18 cellular contexts compared by ENCODE assay signal in genomic region chr11:104965735-104966134, GRCh38. TPM values are rescaled to one million over a fixed set of nuclear protein-coding genes. Genes with fewer than 3 reads are reported as not detected.
DNase-seq lines count a peak whose midpoint lies in the region; ATAC-seq and TF ChIP-seq lines count a peak whose summit lies in the region.
"Had no signal": no experiment of that assay in that cellular context is flagged by ENCODE, and none has a peak within 500 bp of the region (broad histone marks: within the 10 kb centered on the region; RNA-seq: fewer than 3 reads in every experiment).

No MANE protein-coding gene starts in this region.

- peaks cover 30% of the 10 kb centered on the region for H3K4me1 ChIP-seq in PC-9 (replicated peaks; ENCODE audit: insufficient read depth)

- no peaks in the 10 kb centered on the region for H4K20me1 ChIP-seq in PC-9 (ENCODE audit: insufficient read depth)

- H3K36me3 Mint-ChIP-seq in Calu3 (ENCODE audit: insufficient read depth, unreplicated experiment) (peaks cover 33% of the 10 kb centered on the region), natural killer cell (no peaks in the 10 kb centered on the region)

- no peaks in the 10 kb centered on the region for H3K27me3 ChIP-seq in PC-9 (ENCODE audit: insufficient read depth, low read depth)

- intact Hi-C loops in Calu3 (cut with micrococcal nuclease; ENCODE audit: unreplicated experiment) = loop anchor here (10.0 kb wide), 1 partner anchor 239 kb away; no protein-coding TSS in a partner anchor
- intact Hi-C loops in PC-9 (cut with micrococcal nuclease; ENCODE audit: unreplicated experiment) = loop anchor here (5.0 to 10.0 kb wide), 2 partner anchors 188 to 1441 kb away; no protein-coding TSS in a partner anchor
- intact Hi-C loops in natural killer cell (cut with micrococcal nuclease) = loop anchor here (5.0 kb wide), 1 partner anchor 67 kb away; no protein-coding TSS in a partner anchor

- H3K4me3 ChIP-seq in PC-9 (peak overlapping the region; percentile 65; the same call in 1 of the 2 replicates), coronary artery (peak overlapping the region; percentile 71)

- DNase-seq in Calu3 (peak; percentile 23), PC-9 (peak; percentile 14 to 57), coronary artery (ENCODE audit: low spot score) (no peak), natural killer cell (no peak), mucosa of gallbladder (ENCODE audit: low spot score) (no peak), DMS 273 treated with DMSO at 0.1 percent for 48 hours (lab: John Stamatoyannopoulos, UW) (no peak), T-helper 9 cell (no peak)
- DNase-seq in activated CD4-positive, alpha-beta T cell treated with anti-CD3 and anti-CD28 coated beads, Interleukin-2, amount 50 U/mL, for 4 hours = no peak
- DNase-seq: activated CD4-positive, alpha-beta T cell treated with anti-CD3 and anti-CD28 coated beads for 4 hours; C1 segment of cervical spinal cord; caudate nucleus; left cardiac atrium; NCI-H1417; NCI-H226; nephron progenitor cell; stimulated activated CD4-positive, alpha-beta T cell treated with anti-CD3 and anti-CD28 coated beads, Interleukin-4, amount 100 ng/mL, for 4 hours had no signal

- H3K9me3 Mint-ChIP-seq in Calu3 (ENCODE audit: low read depth, unreplicated experiment) (no peaks in the 10 kb centered on the region), natural killer cell (no peaks in the 10 kb centered on the region)
- H3K9me3 Mint-ChIP-seq: stimulated activated memory B cell treated with anti-CD40 and anti-IgM and Interleukin-4, amounts not matched to agents 10 μg/mL and 1 μg/mL and 100 μg/mL, for 72 hours had no signal

- no peaks in the 10 kb centered on the region for H3K9me2 ChIP-seq in PC-9 (ENCODE audit: insufficient read depth)

- H3K27ac Mint-ChIP-seq in Calu3 (ENCODE audit: unreplicated experiment) (peak overlapping the region; percentile 96), natural killer cell (peak overlapping the region; percentile 97 to 98)
- H3K27ac Mint-ChIP-seq: nephron progenitor cell had no signal

- peaks cover 50% of the 10 kb centered on the region for H3K36me3 ChIP-seq in PC-9 (ENCODE audit: low read depth)

- H3K27ac ChIP-seq in PC-9 (no peak overlapping the region), coronary artery (no peak overlapping the region)

- H3K4me2 ChIP-seq in PC-9 = peak overlapping the region; percentile 84

- CTCF ChIA-PET in Calu3 (lab: Charles Lee) (no interaction called here), PC-9 (lab: Charles Lee) (no interaction called here)

- no peaks in the 10 kb centered on the region for H3K27me3 Mint-ChIP-seq in Calu3 (ENCODE audit: unreplicated experiment)
- H3K27me3 Mint-ChIP-seq in natural killer cell (ENCODE audit: low read depth in 2 of 2) = no peaks in the 10 kb centered on the region
- H3K27me3 Mint-ChIP-seq: stimulated activated memory B cell treated with anti-CD40 and anti-IgM and Interleukin-4, amounts not matched to agents 10 μg/mL and 1 μg/mL and 100 μg/mL, for 72 hours had no signal

- no TSS peak for BruUV-seq in Calu3 (replicated peaks; lab: Mats Ljungman, UMichigan)
- no TSS peak for BruUV-seq in PC-9 (replicated peaks; lab: Mats Ljungman, UMichigan)

- H3K4me1 Mint-ChIP-seq in Calu3 (ENCODE audit: low read depth, unreplicated experiment) (peaks cover 33% of the 10 kb centered on the region), natural killer cell (peaks cover 71 to 75% of the 10 kb centered on the region in 2 donors)

- H3K9me3 ChIP-seq in PC-9 (ENCODE audit: insufficient read depth, low read depth) = peaks cover 15% of the 10 kb centered on the region; the same call in 1 of the 2 replicates

- no peak overlapping the region for H2AFZ ChIP-seq in PC-9

- POLR2A ChIA-PET in PC-9 (lab: Charles Lee; ENCODE audit: unreplicated experiment) = no interaction called here

- peaks cover 19% of the 10 kb centered on the region for H3F3A ChIP-seq in PC-9 (ENCODE audit: insufficient read depth, low read depth)

- peaks cover 38% of the 10 kb centered on the region for H3K79me2 ChIP-seq in PC-9 (ENCODE audit: low read depth)

- ATAC-seq in natural killer cell = no peak
- ATAC-seq: left cardiac atrium; SK-N-SH treated with all-trans-retinoic acid at 6 μM for 48 hours; stimulated activated memory B cell treated with anti-CD40 and anti-IgM and Interleukin-4, amounts not matched to agents 10 μg/mL and 1 μg/mL and 100 μg/mL, for 72 hours had no signal

- H3K4me3 Mint-ChIP-seq in Calu3 (ENCODE audit: low read depth, unreplicated experiment) = peak overlapping the region; percentile 84
- peak overlapping the region; percentile 96 for H3K4me3 Mint-ChIP-seq in natural killer cell
- H3K4me3 Mint-ChIP-seq: nephron progenitor cell had no signal

- TF ChIP-seq CTCF in Calu3 (IDR thresholded peaks at IDR 0.05; ENCODE audit: unreplicated experiment) (no peak), PC-9 (conservative IDR thresholded peaks at IDR 0.05) (no peak), coronary artery (IDR thresholded peaks at IDR 0.05) (no peak), natural killer cell (IDR thresholded peaks at IDR 0.05) (no peak)

RNA-seq across cellular contexts. Expression of gene CASP4, which starts 2.6 kb away (rescaled TPM):
- 53.1 and 67.7 TPM in 2 replicates for total RNA-seq in Calu3 (2022)
- total RNA-seq in PC-9 (2021) = 57.5 and 82.2 TPM in 2 replicates
- total RNA-seq in natural killer cell = 100 to 1,000 TPM; 132 to 156 (median 149) TPM
- total RNA-seq in mucosa of gallbladder = 50.9 TPM

RNA-seq across cellular contexts. Expression of gene CASP5, which starts 57.2 kb away (rescaled TPM):
- not detected in 2 replicates for total RNA-seq in Calu3 (2022)
- not detected in 2 replicates for total RNA-seq in PC-9 (2021)
- total RNA-seq in natural killer cell = 1 to 10 TPM; 1.1 to 1.6 (median 1.3) TPM
- not detected for total RNA-seq in mucosa of gallbladder

Comparison
In these comparisons a context has a peak if more than half of its experiments do, and no peak if none do; other contexts are left out.
1. DNase-seq: peak in Calu3 (single experiment) and PC-9 (2 of 2); none in coronary artery (single experiment), natural killer cell (single experiment), mucosa of gallbladder (single experiment), DMS 273 treated with DMSO at 0.1 percent for 48 hours (single experiment), activated CD4-positive, alpha-beta T cell treated with anti-CD3 and anti-CD28 coated beads, Interleukin-2, amount 50 U/mL, for 4 hours (0 of 2) and T-helper 9 cell (single experiment).